In the genomic region with DNA sequence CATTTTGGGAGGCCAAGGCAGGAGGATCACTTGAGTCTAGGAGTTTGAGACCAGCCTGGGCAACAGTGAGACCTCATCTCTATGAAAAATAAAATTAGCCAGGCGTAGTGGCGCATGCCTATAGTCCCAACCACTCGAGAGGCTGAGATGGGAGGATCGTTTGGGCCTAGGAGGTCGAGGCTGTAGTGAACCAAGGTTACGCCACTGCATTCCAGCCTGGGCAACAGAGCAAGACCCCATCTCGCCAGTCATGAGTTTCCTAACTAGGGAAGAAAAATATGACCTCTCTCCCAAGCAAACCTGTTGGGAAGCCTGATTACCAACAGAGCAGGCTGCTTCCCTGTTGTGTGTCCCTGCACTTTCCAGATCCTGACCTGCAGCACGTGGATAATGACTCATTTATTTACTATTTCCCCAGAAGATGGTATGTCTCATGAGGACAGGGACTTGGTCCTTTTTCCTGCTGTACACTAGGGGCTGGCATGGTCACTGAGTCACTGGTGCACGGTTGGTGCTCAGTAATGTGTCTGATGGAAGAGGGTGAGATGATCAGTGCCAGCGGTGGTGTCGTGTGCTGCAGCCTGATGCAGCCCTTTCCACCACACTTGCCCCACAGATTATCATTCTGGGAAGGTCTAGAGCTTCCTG, we compare ENCODE assay signal across 9 cellular contexts. TPM values are rescaled to one million over a fixed set of nuclear protein-coding genes. Genes with fewer than 3 reads are reported as not detected.
DNase-seq lines count a peak whose midpoint lies in the region; ATAC-seq and TF ChIP-seq lines count a peak whose summit lies in the region.
"Had no signal": no experiment of that assay in that cellular context is flagged by ENCODE, and none has a peak within 500 bp of the region (broad histone marks: within the 10 kb centered on the region; RNA-seq: fewer than 3 reads in every experiment).

No MANE protein-coding gene starts in this region.

- H3K79me2 ChIP-seq in GM23338 (replicated peaks; ENCODE audit: insufficient read depth): no peaks in the 10 kb centered on the region

- TF ChIP-seq CTCF in GM23338 (conservative IDR thresholded peaks at IDR 0.05; ENCODE audit: low read depth in 2 of 2): no peak
- no peak for TF ChIP-seq CTCF in WTC11 (IDR thresholded peaks at IDR 0.05)
- no peak for TF ChIP-seq CTCF in gastroesophageal sphincter (IDR thresholded peaks at IDR 0.05)

- peaks cover 8% of the 10 kb centered on the region; the same call in 1 of the 2 replicates for H3F3A ChIP-seq in GM23338 (replicated peaks; ENCODE audit: low read depth)

- H3K9me3 ChIP-seq in gastroesophageal sphincter: no peaks in the 10 kb centered on the region
- no peaks in the 10 kb centered on the region for H3K9me3 ChIP-seq in skeletal muscle tissue (ENCODE audit: control insufficient read depth in 3 of 3, low read length in 3 of 3)

- ATAC-seq in GM23338: no peak
- ATAC-seq in WTC11: no peak
- no peak for ATAC-seq in gastroesophageal sphincter
- ATAC-seq in HG03135 (IDR thresholded peaks at IDR 0.05; ENCODE audit: unreplicated experiment): no peak
- ATAC-seq in HG02870 (IDR thresholded peaks at IDR 0.05; ENCODE audit: unreplicated experiment): no peak

- H3K27me3 ChIP-seq in GM23338 (ENCODE audit: insufficient read depth): no peaks in the 10 kb centered on the region
- H3K27me3 ChIP-seq in gastroesophageal sphincter: no peaks in the 10 kb centered on the region
- H3K27me3 ChIP-seq in skeletal muscle tissue (ENCODE audit: control insufficient read depth in 3 of 3, insufficient read depth in 3 of 3, low read length in 3 of 3): no peaks in the 10 kb centered on the region

- no peak for TF ChIP-seq POLR2A in gastroesophageal sphincter (IDR thresholded peaks at IDR 0.05)

- peak overlapping the region in 2 of 3 donors; percentile 8 to 41 for H3K9ac ChIP-seq in skeletal muscle tissue (ENCODE audit: low read depth in 1 of 3, low read length in 3 of 3)

- DNase-seq in GM23338 (ENCODE audit: low spot score): no peak
- no peak for DNase-seq in WTC11 (ENCODE audit: low spot score)
- no peak for DNase-seq in stimulated activated CD4-positive, alpha-beta T cell treated with anti-CD3 and anti-CD28 coated beads, Interleukin-4, amount 100 ng/mL, for 1 hour
- DNase-seq in dedifferentiated amniotic fluid mesenchymal stem cell (ENCODE audit: extremely low spot score): no peak
- DNase-seq: mesendoderm had no signal

- H3K27ac Mint-ChIP-seq in GM23338 (no peak overlapping the region), WTC11 (peak overlapping the region; percentile 58; the same call in 1 of the 2 replicates)

- H3K36me3 Mint-ChIP-seq in GM23338 (ENCODE audit: low read depth): peaks cover 82% of the 10 kb centered on the region
- H3K36me3 Mint-ChIP-seq in WTC11: peaks cover 77% of the 10 kb centered on the region

- H3K4me3 ChIP-seq in GM23338: no peak overlapping the region
- no peak overlapping the region for H3K4me3 ChIP-seq in gastroesophageal sphincter
- no peak overlapping the region for H3K4me3 ChIP-seq in skeletal muscle tissue (ENCODE audit: low read length in 3 of 3)

- H3K9me2 ChIP-seq in GM23338 (ENCODE audit: insufficient read depth): no peaks in the 10 kb centered on the region

- H3K4me3 Mint-ChIP-seq in GM23338: no peak overlapping the region
- H3K4me3 Mint-ChIP-seq in WTC11: no peak overlapping the region

- 0 out of 2 replicates have a peak overlapping the region, but pooled peaks have one; percentile 9 for H3K27ac ChIP-seq in GM23338 (ENCODE audit: low read depth)
- peak overlapping the region; percentile 62 to 94 (median 86) for H3K27ac ChIP-seq in gastroesophageal sphincter
- peak overlapping the region; percentile 92 for H3K27ac ChIP-seq in skeletal muscle tissue (ENCODE audit: low read depth, low read length)

- CTCF ChIA-PET in WTC11 (lab: Charles Lee): no interaction called here

- no peak overlapping the region for H2AFZ ChIP-seq in GM23338

- no peaks in the 10 kb centered on the region for H3K4me1 ChIP-seq in GM23338 (ENCODE audit: insufficient read depth)
- peaks cover 8 to 83% (median 25%) of the 10 kb centered on the region in 3 donors for H3K4me1 ChIP-seq in gastroesophageal sphincter
- H3K4me1 ChIP-seq in skeletal muscle tissue (ENCODE audit: control insufficient read depth in 3 of 3, insufficient read depth in 3 of 3, low read length in 3 of 3): peaks cover 50 to 61% (median 61%) of the 10 kb centered on the region in 3 donors

- no peak for TF ChIP-seq EP300 in gastroesophageal sphincter (IDR thresholded peaks at IDR 0.05)

- H3K4me1 Mint-ChIP-seq in GM23338: peaks cover 8% of the 10 kb centered on the region
- peaks cover 7% of the 10 kb centered on the region for H3K4me1 Mint-ChIP-seq in WTC11

- POLR2A ChIA-PET in WTC11 (lab: Charles Lee): no interaction called here

- H3K4me2 ChIP-seq in GM23338: no peak overlapping the region

- peaks cover 40% of the 10 kb centered on the region for H3K36me3 ChIP-seq in GM23338 (ENCODE audit: insufficient read depth)
- peaks cover 0 to 85% of the 10 kb centered on the region in 2 donors for H3K36me3 ChIP-seq in gastroesophageal sphincter
- H3K36me3 ChIP-seq in skeletal muscle tissue (ENCODE audit: control insufficient read depth in 3 of 3, insufficient read depth in 3 of 3, low read length in 3 of 3): peaks cover 40 to 58% (median 56%) of the 10 kb centered on the region in 3 donors

- peaks cover 22% of the 10 kb centered on the region; the same call in 1 of the 2 replicates for H4K20me1 ChIP-seq in GM23338 (replicated peaks; ENCODE audit: insufficient read depth)

- WGBS in gastroesophageal sphincter (ENCODE audit: low coverage in 1 of 2), 2 donors: 20 to 93% methylated on average over 1 to 8 of the region's 11 CpGs

- H3K9me3 Mint-ChIP-seq in GM23338 (no peaks in the 10 kb centered on the region), WTC11 (no peaks in the 10 kb centered on the region)

- no peaks in the 10 kb centered on the region for H3K27me3 Mint-ChIP-seq in GM23338 (ENCODE audit: insufficient read depth, low read depth, poor library complexity)
- H3K27me3 Mint-ChIP-seq in WTC11 (ENCODE audit: low read depth): no peaks in the 10 kb centered on the region

TF ChIP-seq in GM23338, 12 proteins besides CTCF, POLR2A, EP300 and RAD21 (continues in another document):
- TF ChIP-seq NANOG (IDR thresholded peaks at IDR 0.05; ENCODE audit: borderline replicate concordance) (no peak), EZH2 (IDR thresholded peaks at IDR 0.05; ENCODE audit: low read depth, unreplicated experiment) (no peak), STAT1 (IDR thresholded peaks at IDR 0.05; ENCODE audit: unreplicated experiment) (no peak), CREB1 (CRISPR knock-in tag; IDR thresholded peaks at IDR 0.05; ENCODE audit: low read depth) (no peak)

TF ChIP-seq in WTC11, 78 proteins besides CTCF, POLR2A, EP300 and RAD21:
- TF ChIP-seq SMAD4 (CRISPR knock-in tag; IDR thresholded peaks at IDR 0.05) (no peak), ZNF671 (CRISPR knock-in tag; IDR thresholded peaks at IDR 0.05) (no peak), ZNF121 (CRISPR knock-in tag; IDR thresholded peaks at IDR 0.05) (peak; percentile 88), ESRRA (CRISPR knock-in tag; IDR thresholded peaks at IDR 0.05; ENCODE audit: borderline replicate concordance) (no peak)
- TF ChIP-seq, protein P1, sequence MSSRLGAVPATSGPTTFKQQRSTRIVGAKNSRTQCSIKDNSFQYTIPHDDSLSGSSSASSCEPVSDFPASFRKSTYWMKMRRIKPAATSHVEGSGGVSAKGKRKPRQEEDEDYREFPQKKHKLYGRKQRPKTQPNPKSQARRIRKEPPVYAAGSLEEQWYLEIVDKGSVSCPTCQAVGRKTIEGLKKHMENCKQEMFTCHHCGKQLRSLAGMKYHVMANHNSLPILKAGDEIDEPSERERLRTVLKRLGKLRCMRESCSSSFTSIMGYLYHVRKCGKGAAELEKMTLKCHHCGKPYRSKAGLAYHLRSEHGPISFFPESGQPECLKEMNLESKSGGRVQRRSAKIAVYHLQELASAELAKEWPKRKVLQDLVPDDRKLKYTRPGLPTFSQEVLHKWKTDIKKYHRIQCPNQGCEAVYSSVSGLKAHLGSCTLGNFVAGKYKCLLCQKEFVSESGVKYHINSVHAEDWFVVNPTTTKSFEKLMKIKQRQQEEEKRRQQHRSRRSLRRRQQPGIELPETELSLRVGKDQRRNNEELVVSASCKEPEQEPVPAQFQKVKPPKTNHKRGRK (CRISPR knock-in tag; IDR thresholded peaks at IDR 0.05; ENCODE audit: borderline replicate concordance): no peak

RNA-seq across cellular contexts. Expression of gene NMT1, which starts 30.8 kb away (rescaled TPM):
- total RNA-seq in GM23338 (2014; rRNA removed; shearing (Covaris generic)): 80.9 and 95.6 TPM in 2 replicates
- polyA plus RNA-seq in GM23338 (2016; fragmentation: Nextera tagmentation; extraction: Ambion mirVana): 298 and 327 TPM in 2 replicates
- total RNA-seq in WTC11 (2021) (152 to 162 TPM (median 153 TPM) in 3 replicates), gastroesophageal sphincter (100 to 1,000 TPM in 1 of 4 donors, 10 to 100 TPM in 3; 63.5 to 129 (median 69.1) TPM), skeletal muscle tissue (35.5 TPM)

RNA-seq across cellular contexts. Expression of gene PLCD3, which starts 40.4 kb away (rescaled TPM):
- 15.9 and 32.1 TPM in 2 replicates for total RNA-seq in GM23338 (2014; rRNA removed; shearing (Covaris generic))
- polyA plus RNA-seq in GM23338 (2016; fragmentation: Nextera tagmentation; extraction: Ambion mirVana): 3.0 and 5.7 TPM in 2 replicates
- total RNA-seq in WTC11 (2021): 45.9 to 55.8 TPM (median 55.8 TPM) in 3 replicates
- 100 to 1,000 TPM in 2 of 4 donors, 10 to 100 TPM in 2; 50.4 to 147 (median 81.8) TPM for total RNA-seq in gastroesophageal sphincter
- 12.0 TPM for total RNA-seq in skeletal muscle tissue

RNA-seq across cellular contexts. Expression of gene DCAKD, which starts 40.5 kb away (rescaled TPM):
- 51.3 and 57.2 TPM in 2 replicates for total RNA-seq in GM23338 (2014; rRNA removed; shearing (Covaris generic))
- 23.7 and 28.7 TPM in 2 replicates for polyA plus RNA-seq in GM23338 (2016; fragmentation: Nextera tagmentation; extraction: Ambion mirVana)
- 57.7 to 59.2 TPM (median 58.7 TPM) in 3 replicates for total RNA-seq in WTC11 (2021)
- 10 to 100 TPM; 50.3 to 68.2 (median 58.0) TPM for total RNA-seq in gastroesophageal sphincter
- total RNA-seq in skeletal muscle tissue: 20.9 TPM

RNA-seq across cellular contexts. Expression of gene ACBD4, which starts 43.6 kb away (rescaled TPM):
- 5.1 and 6.7 TPM in 2 replicates for total RNA-seq in GM23338 (2014; rRNA removed; shearing (Covaris generic))
- polyA plus RNA-seq in GM23338 (2016; fragmentation: Nextera tagmentation; extraction: Ambion mirVana): 4.5 and 5.1 TPM in 2 replicates
- total RNA-seq in WTC11 (2021) (12.7 to 21.0 TPM (median 21.0 TPM) in 3 replicates), gastroesophageal sphincter (10 to 100 TPM; 15.0 to 28.8 (median 23.5) TPM), skeletal muscle tissue (3.1 TPM)

RNA-seq across cellular contexts. Expression of gene HEXIM1, which starts 56.4 kb away (rescaled TPM):
- total RNA-seq in GM23338 (2014; rRNA removed; shearing (Covaris generic)): 10.9 and 11.9 TPM in 2 replicates
- polyA plus RNA-seq in GM23338 (2016; fragmentation: Nextera tagmentation; extraction: Ambion mirVana): 9.2 and 9.7 TPM in 2 replicates
- total RNA-seq in WTC11 (2021) (29.6 to 36.9 TPM (median 35.2 TPM) in 3 replicates), gastroesophageal sphincter (10 to 100 TPM; 48.3 to 56.3 (median 53.8) TPM), skeletal muscle tissue (14.6 TPM)

Comparison
In these comparisons a context has a peak if more than half of its experiments do, and no peak if none do; other contexts are left out.
1. H3K27ac ChIP-seq: peak in every context shown above with its lines; median percentile 92 in skeletal muscle tissue; 86 in gastroesophageal sphincter; 9 in GM23338.